ENCODE assay signal across 19 cellular contexts in genomic region chr16:12228079-12228606, GRCh38.
A peak's percentile ranks its signal among the peaks of the same experiment; 100 is the strongest.
DNase-seq lines count a peak whose midpoint lies in the region; ATAC-seq, FAIRE-seq and TF ChIP-seq lines count a peak whose summit lies in the region.
"Had no signal": no experiment of that assay in that cellular context is flagged by ENCODE, and none has a peak within 500 bp of the region (broad histone marks: within the 10 kb centered on the region; RNA-seq: fewer than 3 reads in every experiment).

No MANE protein-coding gene starts in this region.

- no peak for TF ChIP-seq EP300 in H1 (IDR thresholded peaks at IDR 0.05; ENCODE audit: borderline replicate concordance in 1 of 2, low read depth in 2 of 2, low read length in 2 of 2)

- H3K9ac ChIP-seq in PC-3 (ENCODE audit: low read length) (no peak overlapping the region), H1 (replicated peaks in 1 of 4; ENCODE audit: extremely low read depth in 1 of 4, low read depth in 3 of 4, low read length in 3 of 4) (no peak overlapping the region)

- no peaks in the 10 kb centered on the region for H3K23me2 ChIP-seq in H1 (ENCODE audit: low read depth, low read length)

- no peak overlapping the region; the same call in 1 of the 2 replicates for H2AK5ac ChIP-seq in H1 (ENCODE audit: low read depth, low read length)

- H3K18ac ChIP-seq in H1 (ENCODE audit: extremely low read depth, low read length): no peak overlapping the region

- H4K5ac ChIP-seq in H1 (ENCODE audit: insufficient read length, low read depth, low read length): no peak overlapping the region

- H3K4ac ChIP-seq in H1 (replicated peaks; ENCODE audit: insufficient read length, low read depth, low read length): no peak overlapping the region

- H3K4me2 ChIP-seq in PC-3 (ENCODE audit: low read length) (no peak overlapping the region), H1 (ENCODE audit: insufficient read depth in 1 of 2, low read depth in 2 of 2, low read length in 2 of 2) (no peak overlapping the region)

- DNase-seq in activated CD4-positive, alpha-beta T cell treated with anti-CD3 and anti-CD28 coated beads for 36 hours: no peak
- no peak for DNase-seq in activated CD4-positive, alpha-beta T cell treated with anti-CD3 and anti-CD28 coated beads, Interleukin-2, amount 50 U/mL, for 4 hours
- no peak for DNase-seq in PC-3
- DNase-seq in H1 (ENCODE audit: low read depth in 1 of 2, low spot score in 2 of 2): no peak
- no peak for DNase-seq in stimulated activated naive B cell treated with anti-CD40 and anti-IgM and Interleukin-4, amounts not matched to agents 10 μg/mL and 1 μg/mL and 100 μg/mL, for 72 hours
- DNase-seq in Calu3: no peak
- DNase-seq in medulla oblongata (ENCODE audit: extremely low spot score): no peak
- DNase-seq in activated CD8-positive, alpha-beta T cell treated with anti-CD3 and anti-CD28 coated beads, Interleukin-2, amount 10 ng/mL, durations not matched to agents 7 days and 5 days: no peak
- DNase-seq: effector CD8-positive, alpha-beta T cell; NCI-H2081 treated with DMSO at 0.1 percent for 48 hours had no signal

- no peak overlapping the region for H3K56ac ChIP-seq in H1 (replicated peaks; ENCODE audit: insufficient read length, low read depth, low read length)

- no peak overlapping the region for H3K14ac ChIP-seq in H1 (ENCODE audit: insufficient read length)

- H4K8ac ChIP-seq in H1 (ENCODE audit: extremely low read depth, insufficient read depth, low read length): no peak overlapping the region

- H3K36me3 ChIP-seq in PC-3 (ENCODE audit: low read depth, low read length): no peaks in the 10 kb centered on the region
- no peaks in the 10 kb centered on the region for H3K36me3 ChIP-seq in H1 (ENCODE audit: control insufficient read depth in 2 of 4, insufficient read depth in 4 of 4, low read length in 3 of 4)
- H3K36me3 ChIP-seq: heart left ventricle, neutrophil, vagina had no signal

- no peak for TF ChIP-seq CTCF in PC-3 (conservative IDR thresholded peaks at IDR 0.05; ENCODE audit: low read depth, low read length)
- no peak for TF ChIP-seq CTCF in H1 (IDR thresholded peaks at IDR 0.05; ENCODE audit: control extremely low read depth in 1 of 3, insufficient read depth in 1 of 3, low read depth in 1 of 3, low read length in 3 of 3)
- TF ChIP-seq CTCF in Calu3 (IDR thresholded peaks at IDR 0.05; ENCODE audit: unreplicated experiment): no peak

- no peaks in the 10 kb centered on the region for H3K27me3 Mint-ChIP-seq in activated CD4-positive, alpha-beta T cell treated with anti-CD3 and anti-CD28 coated beads for 36 hours
- H3K27me3 Mint-ChIP-seq in stimulated activated naive B cell treated with anti-CD40 and anti-IgM and Interleukin-4, amounts not matched to agents 10 μg/mL and 1 μg/mL and 100 μg/mL, for 72 hours: no peaks in the 10 kb centered on the region
- no peaks in the 10 kb centered on the region for H3K27me3 Mint-ChIP-seq in Calu3 (ENCODE audit: unreplicated experiment)
- H3K27me3 Mint-ChIP-seq in activated CD8-positive, alpha-beta T cell treated with anti-CD3 and anti-CD28 coated beads, Interleukin-2, amount 10 ng/mL, durations not matched to agents 7 days and 5 days (ENCODE audit: low read depth): no peaks in the 10 kb centered on the region
- H3K27me3 Mint-ChIP-seq: activated naive CD4-positive, alpha-beta T cell treated with anti-CD3 and anti-CD28 coated beads, Interleukin-2, amount 50 U/mL, for 24 hours; progenitor cell of endocrine pancreas had no signal

- H2BK15ac ChIP-seq in H1 (ENCODE audit: low read length): peak overlapping the region; percentile 75

- H2BK12ac ChIP-seq in H1 (ENCODE audit: low read depth, low read length): peak overlapping the region; percentile 82

- H3K4me3 ChIP-seq in PC-3 (ENCODE audit: low read length): no peak overlapping the region
- no peak overlapping the region for H3K4me3 ChIP-seq in H1 (ENCODE audit: extremely low read depth in 1 of 4, insufficient read depth in 2 of 4, low read depth in 3 of 4, low read length in 4 of 4)
- H3K4me3 ChIP-seq: heart left ventricle, testis, vagina had no signal

- no peak overlapping the region for H2BK120ac ChIP-seq in H1 (replicated peaks; ENCODE audit: low read depth, low read length)

- FAIRE-seq in H1 (lab: Jason Lieb, UNC): no peak
- FAIRE-seq: bronchial epithelial cell had no signal

- H3K36me3 Mint-ChIP-seq in activated CD4-positive, alpha-beta T cell treated with anti-CD3 and anti-CD28 coated beads for 36 hours (ENCODE audit: low read depth): no peaks in the 10 kb centered on the region
- H3K36me3 Mint-ChIP-seq in stimulated activated naive B cell treated with anti-CD40 and anti-IgM and Interleukin-4, amounts not matched to agents 10 μg/mL and 1 μg/mL and 100 μg/mL, for 72 hours: peaks cover 28 to 48% of the 10 kb centered on the region in 2 donors
- no peaks in the 10 kb centered on the region for H3K36me3 Mint-ChIP-seq in Calu3 (ENCODE audit: insufficient read depth, unreplicated experiment)
- no peaks in the 10 kb centered on the region for H3K36me3 Mint-ChIP-seq in activated CD8-positive, alpha-beta T cell treated with anti-CD3 and anti-CD28 coated beads, Interleukin-2, amount 10 ng/mL, durations not matched to agents 7 days and 5 days (ENCODE audit: low read depth)
- H3K36me3 Mint-ChIP-seq: WTC11 had no signal

- H3K79me2 ChIP-seq in PC-3 (ENCODE audit: low read length): no peaks in the 10 kb centered on the region
- no peaks in the 10 kb centered on the region for H3K79me2 ChIP-seq in H1 (ENCODE audit: control insufficient read depth in 1 of 2, insufficient read depth in 2 of 2, low read length in 2 of 2)

- H3K27me3 ChIP-seq in PC-3 (ENCODE audit: low read length): no peaks in the 10 kb centered on the region
- H3K27me3 ChIP-seq in H1 (replicated peaks in 1 of 4; ENCODE audit: control insufficient read depth in 3 of 4, extremely low read depth in 1 of 4, insufficient read depth in 3 of 4, low read length in 3 of 4): no peaks in the 10 kb centered on the region
- H3K27me3 ChIP-seq: heart left ventricle, neutrophil, testis, vagina had no signal

- peaks cover 46% of the 10 kb centered on the region for H3K4me1 ChIP-seq in PC-3 (ENCODE audit: insufficient read depth, low read length)
- peaks cover 0 to 9% (median 5%) of the 10 kb centered on the region in 4 experiments; a peak in 3 of 7 replicates for H3K4me1 ChIP-seq in H1 (replicated peaks in 1 of 4; ENCODE audit: control insufficient read depth in 3 of 4, insufficient read depth in 4 of 4, low read length in 3 of 4)
- H3K4me1 ChIP-seq: testis had no signal

- peaks cover 7% of the 10 kb centered on the region for H3F3A ChIP-seq in PC-3 (ENCODE audit: low read length, unreplicated experiment)

- H3K4me3 Mint-ChIP-seq in activated CD4-positive, alpha-beta T cell treated with anti-CD3 and anti-CD28 coated beads for 36 hours: no peak overlapping the region
- peak overlapping the region in 1 of 2 donors; percentile 23 for H3K4me3 Mint-ChIP-seq in stimulated activated naive B cell treated with anti-CD40 and anti-IgM and Interleukin-4, amounts not matched to agents 10 μg/mL and 1 μg/mL and 100 μg/mL, for 72 hours
- no peak overlapping the region for H3K4me3 Mint-ChIP-seq in Calu3 (ENCODE audit: low read depth, unreplicated experiment)
- H3K4me3 Mint-ChIP-seq in activated CD8-positive, alpha-beta T cell treated with anti-CD3 and anti-CD28 coated beads, Interleukin-2, amount 10 ng/mL, durations not matched to agents 7 days and 5 days: no peak overlapping the region
- H3K4me3 Mint-ChIP-seq: activated naive CD4-positive, alpha-beta T cell treated with anti-CD3 and anti-CD28 coated beads, Interleukin-2, amount 50 U/mL, for 24 hours; WTC11 had no signal

- WGBS in H1 (ENCODE audit: extremely low coverage in 1 of 2, insufficient coverage in 1 of 2, insufficient read length in 1 of 2, insufficient replicate concordance in 2 of 2, low coverage in 1 of 2, low lambda C conversion rate in 2 of 2, missing lambda C conversion rate in 1 of 2), 2 experiments: 86% methylated on average over 7 of the region's 7 CpGs; no CpG with 5 or more reads in 1 of the 2 experiments

- no peaks in the 10 kb centered on the region for H3K9me3 Mint-ChIP-seq in activated CD4-positive, alpha-beta T cell treated with anti-CD3 and anti-CD28 coated beads for 36 hours (ENCODE audit: low read depth)
- no peaks in the 10 kb centered on the region for H3K9me3 Mint-ChIP-seq in stimulated activated naive B cell treated with anti-CD40 and anti-IgM and Interleukin-4, amounts not matched to agents 10 μg/mL and 1 μg/mL and 100 μg/mL, for 72 hours
- H3K9me3 Mint-ChIP-seq in Calu3 (ENCODE audit: low read depth, unreplicated experiment): no peaks in the 10 kb centered on the region
- no peaks in the 10 kb centered on the region for H3K9me3 Mint-ChIP-seq in activated CD8-positive, alpha-beta T cell treated with anti-CD3 and anti-CD28 coated beads, Interleukin-2, amount 10 ng/mL, durations not matched to agents 7 days and 5 days (ENCODE audit: insufficient read depth)
- H3K9me3 Mint-ChIP-seq: activated naive CD4-positive, alpha-beta T cell treated with anti-CD3 and anti-CD28 coated beads, Interleukin-2, amount 50 U/mL, for 24 hours; WTC11 had no signal

- CTCF ChIA-PET in activated CD4-positive, alpha-beta T cell treated with anti-CD3 and anti-CD28 coated beads for 36 hours (lab: Charles Lee): interaction anchor here (0.6 to 2.0 kb wide), 6 partner anchors 38 to 892 kb away, joined by 3 to 16 read pairs (median 4); no protein-coding TSS in a partner anchor
- CTCF ChIA-PET in PC-3 (lab: Charles Lee): interaction anchor here (1.3 to 2.5 kb wide), 2 partner anchors 114 to 133 kb away, joined by 7 to 13 read pairs; no protein-coding TSS in a partner anchor
- CTCF ChIA-PET in H1 (lab: Charles Lee; ENCODE audit: partially characterized antibody): interaction anchor here (0.7 to 6.6 kb wide), 31 partner anchors 10 to 1012 kb away, joined by 3 to 49 read pairs (median 5); no protein-coding TSS in a partner anchor
- CTCF ChIA-PET in Calu3 (lab: Charles Lee): interaction anchor here (0.7 to 1.5 kb wide), 9 partner anchors 11 to 583 kb away, joined by 3 to 12 read pairs (median 4); no protein-coding TSS in a partner anchor
- CTCF ChIA-PET in activated CD8-positive, alpha-beta T cell treated with anti-CD3 and anti-CD28 coated beads, Interleukin-2, amount 10 ng/mL, durations not matched to agents 7 days and 5 days (lab: Charles Lee): interaction anchor here (0.6 to 1.6 kb wide), 4 partner anchors 7 to 133 kb away, joined by 3 to 11 read pairs (median 3); no protein-coding TSS in a partner anchor

- POLR2A ChIA-PET in activated CD4-positive, alpha-beta T cell treated with anti-CD3 and anti-CD28 coated beads for 36 hours (lab: Charles Lee): no interaction called here
- POLR2A ChIA-PET in PC-3 (lab: Charles Lee; ENCODE audit: unreplicated experiment): no interaction called here
- POLR2A ChIA-PET in H1 (lab: Charles Lee; ENCODE audit: partially characterized antibody): no interaction called here
- POLR2A ChIA-PET in activated CD8-positive, alpha-beta T cell treated with anti-CD3 and anti-CD28 coated beads, Interleukin-2, amount 10 ng/mL, durations not matched to agents 7 days and 5 days (lab: Charles Lee): no interaction called here

- H2AFZ ChIP-seq in PC-3 (ENCODE audit: low read length) (peak overlapping the region; percentile 59), H1 (ENCODE audit: low read length) (no peak overlapping the region)

- no peak overlapping the region for H2BK5ac ChIP-seq in H1 (ENCODE audit: low read depth, low read length)

- H4K20me1 ChIP-seq in PC-3 (ENCODE audit: low read length) (no peaks in the 10 kb centered on the region), H1 (replicated peaks in 1 of 2; ENCODE audit: control insufficient read depth in 1 of 2, insufficient read depth in 2 of 2, low read length in 2 of 2) (no peaks in the 10 kb centered on the region)

- no peak overlapping the region for H3K23ac ChIP-seq in H1 (ENCODE audit: insufficient read length)

- H4K91ac ChIP-seq in H1 (replicated peaks; ENCODE audit: insufficient read length, low read length): no peak overlapping the region

- no peak overlapping the region for H2BK20ac ChIP-seq in H1 (ENCODE audit: low read length)

- no peaks in the 10 kb centered on the region for H3K9me2 ChIP-seq in PC-3 (replicated peaks; ENCODE audit: low read length)

- no peak for TF ChIP-seq POLR2A in H1 (IDR thresholded peaks at IDR 0.05; ENCODE audit: control extremely low read depth in 1 of 2, low read depth in 2 of 2, low read length in 2 of 2)

- ATAC-seq in activated CD4-positive, alpha-beta T cell treated with anti-CD3 and anti-CD28 coated beads for 36 hours: no peak
- no peak for ATAC-seq in PC-3
- peak; percentile 5 to 19 for ATAC-seq in stimulated activated naive B cell treated with anti-CD40 and anti-IgM and Interleukin-4, amounts not matched to agents 10 μg/mL and 1 μg/mL and 100 μg/mL, for 72 hours (replicated peaks)
- no peak for ATAC-seq in activated CD8-positive, alpha-beta T cell treated with anti-CD3 and anti-CD28 coated beads, Interleukin-2, amount 10 ng/mL, durations not matched to agents 7 days and 5 days
- ATAC-seq: stimulated activated naive CD8-positive, alpha-beta T cell treated with anti-CD3 and anti-CD28 coated beads, Interleukin-15, Interleukin-2, amounts not matched to agents 100 U/mL and 50 U/mL, for 24 hours had no signal

- BruUV-seq in PC-3 (replicated peaks; lab: Mats Ljungman, UMichigan) (no TSS peak), Calu3 (replicated peaks; lab: Mats Ljungman, UMichigan) (no TSS peak)

- peaks cover 17% of the 10 kb centered on the region for H3K4me1 Mint-ChIP-seq in activated CD4-positive, alpha-beta T cell treated with anti-CD3 and anti-CD28 coated beads for 36 hours
- H3K4me1 Mint-ChIP-seq in stimulated activated naive B cell treated with anti-CD40 and anti-IgM and Interleukin-4, amounts not matched to agents 10 μg/mL and 1 μg/mL and 100 μg/mL, for 72 hours: peaks cover 36 to 70% of the 10 kb centered on the region in 2 donors
- peaks cover 25% of the 10 kb centered on the region for H3K4me1 Mint-ChIP-seq in Calu3 (ENCODE audit: low read depth, unreplicated experiment)
- H3K4me1 Mint-ChIP-seq in activated CD8-positive, alpha-beta T cell treated with anti-CD3 and anti-CD28 coated beads, Interleukin-2, amount 10 ng/mL, durations not matched to agents 7 days and 5 days (ENCODE audit: low read depth): no peaks in the 10 kb centered on the region

- no peak for TF ChIP-seq RAD21 in H1 (IDR thresholded peaks at IDR 0.05 in 1 of 2, conservative IDR thresholded peaks at IDR 0.05 in 1 of 2; ENCODE audit: low read depth in 2 of 2, low read length in 2 of 2)

- peak overlapping the region; percentile 43 for H3K27ac Mint-ChIP-seq in activated CD4-positive, alpha-beta T cell treated with anti-CD3 and anti-CD28 coated beads for 36 hours
- peak overlapping the region; percentile 86 for H3K27ac Mint-ChIP-seq in stimulated activated naive B cell treated with anti-CD40 and anti-IgM and Interleukin-4, amounts not matched to agents 10 μg/mL and 1 μg/mL and 100 μg/mL, for 72 hours
- H3K27ac Mint-ChIP-seq in Calu3 (ENCODE audit: unreplicated experiment): no peak overlapping the region
- no peak overlapping the region for H3K27ac Mint-ChIP-seq in activated CD8-positive, alpha-beta T cell treated with anti-CD3 and anti-CD28 coated beads, Interleukin-2, amount 10 ng/mL, durations not matched to agents 7 days and 5 days
- H3K27ac Mint-ChIP-seq: WTC11 had no signal

- H3K27ac ChIP-seq in PC-3 (ENCODE audit: low read length): no peak overlapping the region
- no peak overlapping the region for H3K27ac ChIP-seq in H1 (ENCODE audit: low read depth, low read length)
- H3K27ac ChIP-seq: heart left ventricle, neutrophil, testis, vagina had no signal

- intact Hi-C loops in activated CD4-positive, alpha-beta T cell treated with anti-CD3 and anti-CD28 coated beads for 36 hours (cut with DNase I, micrococcal nuclease): loop anchor here in 1 of 2 experiments (1.0 to 5.0 kb wide), 2 partner anchors 133 to 589 kb away; no protein-coding TSS in a partner anchor
- intact Hi-C loops in PC-3 (cut with micrococcal nuclease): loop anchor here (2.0 to 10.0 kb wide), 3 partner anchors 15 to 587 kb away; no protein-coding TSS in a partner anchor
- intact Hi-C loops in Calu3 (cut with micrococcal nuclease; ENCODE audit: unreplicated experiment): loop anchor here (1.0 kb wide), 1 partner anchor 113 kb away; no protein-coding TSS in a partner anchor

- H3K9me3 ChIP-seq in PC-3 (ENCODE audit: low read length) (no peaks in the 10 kb centered on the region), H1 (ENCODE audit: insufficient read depth in 2 of 2, low read depth in 1 of 2, low read length in 1 of 2) (no peaks in the 10 kb centered on the region)
- H3K9me3 ChIP-seq: heart left ventricle, neutrophil, testis, vagina had no signal

- H3K79me1 ChIP-seq in H1 (ENCODE audit: low read depth, low read length): 0 out of 2 replicates have a peak, but pooled peaks cover 2% of the 10 kb centered on the region

Comparison
In these comparisons a context has a peak if more than half of its experiments do, and no peak if none do; other contexts are left out.
1. ATAC-seq: peak in stimulated activated naive B cell treated with anti-CD40 and anti-IgM and Interleukin-4, amounts not matched to agents 10 μg/mL and 1 μg/mL and 100 μg/mL, for 72 hours (2 of 2); none in activated CD4-positive, alpha-beta T cell treated with anti-CD3 and anti-CD28 coated beads for 36 hours (single experiment), PC-3 (single experiment) and activated CD8-positive, alpha-beta T cell treated with anti-CD3 and anti-CD28 coated beads, Interleukin-2, amount 10 ng/mL, durations not matched to agents 7 days and 5 days (single experiment).
2. H3K27ac Mint-ChIP-seq: peak in activated CD4-positive, alpha-beta T cell treated with anti-CD3 and anti-CD28 coated beads for 36 hours (single experiment) and stimulated activated naive B cell treated with anti-CD40 and anti-IgM and Interleukin-4, amounts not matched to agents 10 μg/mL and 1 μg/mL and 100 μg/mL, for 72 hours (single experiment); none in Calu3 (single experiment) and activated CD8-positive, alpha-beta T cell treated with anti-CD3 and anti-CD28 coated beads, Interleukin-2, amount 10 ng/mL, durations not matched to agents 7 days and 5 days (single experiment).